In genomic region chr14:54193871-54194270, GRCh38 we compare ENCODE assay signal across 2 cellular contexts.
TF ChIP-seq lines count a peak whose summit lies in the region.

No MANE protein-coding gene starts in this region.

TF ChIP-seq in HCT116, 20 proteins besides CTCF, POLR2A, EP300 and RAD21 (continued from another document):
- TF ChIP-seq REST (IDR thresholded peaks at IDR 0.05; ENCODE audit: low read depth) = no peak
- TF ChIP-seq FOSL1 (IDR thresholded peaks at IDR 0.05; ENCODE audit: low read depth) = no peak
- TF ChIP-seq TCF7L2 (IDR thresholded peaks at IDR 0.05; ENCODE audit: borderline replicate concordance, extremely low read depth, insufficient read depth, insufficient read length) = peak; percentile 15

TF ChIP-seq in IMR-90, 13 proteins besides CTCF, POLR2A, EP300 and RAD21 (continued from another document):
- TF ChIP-seq RCOR1 (IDR thresholded peaks at IDR 0.05; ENCODE audit: insufficient replicate concordance, low read length) (no peak), ELK1 (IDR thresholded peaks at IDR 0.05; ENCODE audit: borderline replicate concordance, low read depth, low read length) (no peak), MAZ (IDR thresholded peaks at IDR 0.05; ENCODE audit: borderline replicate concordance, low read depth, low read length) (no peak), NFE2L2 (IDR thresholded peaks at IDR 0.05; ENCODE audit: low read depth, low read length) (no peak), MXI1 (IDR thresholded peaks at IDR 0.05; ENCODE audit: borderline replicate concordance, low read depth, low read length) (no peak), CHD1 (IDR thresholded peaks at IDR 0.05; ENCODE audit: low read depth, low read length) (no peak), CEBPB (IDR thresholded peaks at IDR 0.05; ENCODE audit: low read depth, low read length) (no peak), FOS (IDR thresholded peaks at IDR 0.05; ENCODE audit: low read depth, low read length) (no peak), BHLHE40 (IDR thresholded peaks at IDR 0.05; ENCODE audit: low read depth, low read length) (no peak)
- TF ChIP-seq, protein P1, sequence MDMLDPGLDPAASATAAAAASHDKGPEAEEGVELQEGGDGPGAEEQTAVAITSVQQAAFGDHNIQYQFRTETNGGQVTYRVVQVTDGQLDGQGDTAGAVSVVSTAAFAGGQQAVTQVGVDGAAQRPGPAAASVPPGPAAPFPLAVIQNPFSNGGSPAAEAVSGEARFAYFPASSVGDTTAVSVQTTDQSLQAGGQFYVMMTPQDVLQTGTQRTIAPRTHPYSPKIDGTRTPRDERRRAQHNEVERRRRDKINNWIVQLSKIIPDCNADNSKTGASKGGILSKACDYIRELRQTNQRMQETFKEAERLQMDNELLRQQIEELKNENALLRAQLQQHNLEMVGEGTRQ (IDR thresholded peaks at IDR 0.05; ENCODE audit: low read depth, low read length) = no peak
